In genomic region chr14:21987937-21988336, GRCh38 we compare ENCODE assay signal across 1 cellular context.
TF ChIP-seq lines count a peak whose summit lies in the region.

No MANE protein-coding gene starts in this region.

TF ChIP-seq in GM12878, 131 proteins besides CTCF, POLR2A, EP300 and RAD21 (continued from another document):
- TF ChIP-seq ZBTB11 (CRISPR knock-in tag; IDR thresholded peaks at IDR 0.05), result no peak
- no peak for TF ChIP-seq ATF3 (IDR thresholded peaks at IDR 0.05; ENCODE audit: borderline replicate concordance, extremely low read depth, low read depth, low read length)
- TF ChIP-seq YBX1 (IDR thresholded peaks at IDR 0.05), result no peak
- no peak for TF ChIP-seq E2F4 (IDR thresholded peaks at IDR 0.05; ENCODE audit: low read depth, low read length)
- no peak for TF ChIP-seq ETV6 (conservative IDR thresholded peaks at IDR 0.05 in 1 of 2, IDR thresholded peaks at IDR 0.05 in 1 of 2; ENCODE audit: borderline replicate concordance in 1 of 2, low read depth in 1 of 2)
